ENCODE assay signal across 16 cellular contexts in genomic region chr10:96996275-96996980, GRCh38.
"Had no signal": no experiment of that assay in that cellular context is flagged by ENCODE, and none has a peak within 500 bp of the region (broad histone marks: within the 10 kb centered on the region; RNA-seq: fewer than 3 reads in every experiment).

No MANE protein-coding gene starts in this region.

- H3K27ac ChIP-seq: colonic mucosa, prostate gland, right lobe of liver, suprapubic skin, upper lobe of left lung had no signal

- H3K4me3 ChIP-seq: colonic mucosa, heart left ventricle, prostate gland, right lobe of liver, smooth muscle cell, suprapubic skin, upper lobe of left lung had no signal

- ATAC-seq: activated CD4-positive, CD25-positive, alpha-beta regulatory T cell treated with anti-CD3 and anti-CD28 coated beads, Interleukin-2, amount 50 U/mL, for 24 hours; stimulated activated naive CD8-positive, alpha-beta T cell treated with anti-CD3 and anti-CD28 coated beads, Interleukin-15, amount 100 ng/mL, for 72 hours had no signal

- DNase-seq: activated CD4-positive, alpha-beta T cell treated with anti-CD3 and anti-CD28 coated beads, Interleukin-2, amount 50 U/mL, for 1 hour; activated CD8-positive, alpha-beta memory T cell treated with anti-CD3 and anti-CD28 coated beads, Interleukin-2, amount 50 U/mL, for 48 hours; activated gamma-delta T cell; amniotic stem cell; central memory CD4-positive, alpha-beta T cell; colonic mucosa; endodermal cell; heart left ventricle; right lobe of liver; stimulated activated CD4-positive, alpha-beta T cell treated with anti-CD3 and anti-CD28 coated beads, Interleukin-4, amount 100 ng/mL, for 1 hour; stimulated activated naive CD8-positive, alpha-beta T cell treated with anti-CD3 and anti-CD28 coated beads, Interleukin-15, amount 100 ng/mL, for 72 hours; upper lobe of left lung had no signal

- H3K27me3 ChIP-seq: colonic mucosa, heart left ventricle, right lobe of liver, suprapubic skin, upper lobe of left lung had no signal

- H3K4me1 ChIP-seq: colonic mucosa, prostate gland, suprapubic skin, upper lobe of left lung had no signal

- H3K36me3 ChIP-seq: colonic mucosa, heart left ventricle, prostate gland, right lobe of liver, suprapubic skin, upper lobe of left lung had no signal

- H3K9me3 ChIP-seq: colonic mucosa, heart left ventricle, prostate gland, right lobe of liver, suprapubic skin, upper lobe of left lung had no signal
